26 cellular contexts compared by ENCODE assay signal in genomic region chr4:59759082-59759825, GRCh38.
"Had no signal": no experiment of that assay in that cellular context is flagged by ENCODE, and none has a peak within 500 bp of the region (broad histone marks: within the 10 kb centered on the region; RNA-seq: fewer than 3 reads in every experiment).

No MANE protein-coding gene starts in this region.

- H3K4me3 Mint-ChIP-seq: activated naive CD4-positive, alpha-beta T cell treated with anti-CD3 and anti-CD28 coated beads, Interleukin-2, amount 10 ng/mL, durations not matched to agents 7 days and 5 days; activated naive CD8-positive, alpha-beta T cell treated with anti-CD3 and anti-CD28 coated beads, Interleukin-2, amount 10 ng/mL, durations not matched to agents 7 days and 5 days; activated T-cell treated with anti-CD3 and anti-CD28 coated beads, Interleukin-2, amount 50 U/mL, for 24 hours; brain; effector memory CD8-positive, alpha-beta T cell; naive thymus-derived CD8-positive, alpha-beta T cell; neural crest cell; stimulated activated memory B cell treated with anti-CD40 and anti-IgM and Interleukin-4, amounts not matched to agents 10 μg/mL and 1 μg/mL and 100 μg/mL, for 72 hours; stimulated activated naive CD8-positive, alpha-beta T cell treated with anti-CD3 and anti-CD28 coated beads, Interleukin-15, amount 100 ng/mL, for 72 hours; T-helper 1 cell treated with Interleukin-12 subunit alpha and Interleukin-12 subunit beta and Interleukin-4 antibody, amounts not matched to agents 30 μg/mL and 1 μg/mL, for 36 hours had no signal

- H3K27ac Mint-ChIP-seq: activated naive CD4-positive, alpha-beta T cell treated with anti-CD3 and anti-CD28 coated beads, Interleukin-2, amount 10 ng/mL, durations not matched to agents 7 days and 5 days; activated naive CD8-positive, alpha-beta T cell treated with anti-CD3 and anti-CD28 coated beads, Interleukin-2, amount 10 ng/mL, durations not matched to agents 7 days and 5 days; activated T-cell treated with anti-CD3 and anti-CD28 coated beads, Interleukin-2, amount 50 U/mL, for 24 hours; brain; effector memory CD8-positive, alpha-beta T cell; naive thymus-derived CD8-positive, alpha-beta T cell; stimulated activated memory B cell treated with anti-CD40 and anti-IgM and Interleukin-4, amounts not matched to agents 10 μg/mL and 1 μg/mL and 100 μg/mL, for 72 hours; stimulated activated naive CD8-positive, alpha-beta T cell treated with anti-CD3 and anti-CD28 coated beads, Interleukin-15, amount 100 ng/mL, for 72 hours; T-helper 1 cell treated with Interleukin-12 subunit alpha and Interleukin-12 subunit beta and Interleukin-4 antibody, amounts not matched to agents 30 μg/mL and 1 μg/mL, for 36 hours had no signal

- H3K27me3 Mint-ChIP-seq: activated naive CD4-positive, alpha-beta T cell treated with anti-CD3 and anti-CD28 coated beads, Interleukin-2, amount 10 ng/mL, durations not matched to agents 7 days and 5 days; activated naive CD8-positive, alpha-beta T cell treated with anti-CD3 and anti-CD28 coated beads, Interleukin-2, amount 10 ng/mL, durations not matched to agents 7 days and 5 days; activated T-cell treated with anti-CD3 and anti-CD28 coated beads, Interleukin-2, amount 50 U/mL, for 24 hours; effector memory CD8-positive, alpha-beta T cell; naive thymus-derived CD8-positive, alpha-beta T cell; stimulated activated memory B cell treated with anti-CD40 and anti-IgM and Interleukin-4, amounts not matched to agents 10 μg/mL and 1 μg/mL and 100 μg/mL, for 72 hours; stimulated activated naive CD8-positive, alpha-beta T cell treated with anti-CD3 and anti-CD28 coated beads, Interleukin-15, amount 100 ng/mL, for 72 hours had no signal

- H3K9me3 Mint-ChIP-seq: activated naive CD8-positive, alpha-beta T cell treated with anti-CD3 and anti-CD28 coated beads, Interleukin-2, amount 10 ng/mL, durations not matched to agents 7 days and 5 days; neural crest cell had no signal

- H3K36me3 Mint-ChIP-seq: activated naive CD4-positive, alpha-beta T cell treated with anti-CD3 and anti-CD28 coated beads, Interleukin-2, amount 10 ng/mL, durations not matched to agents 7 days and 5 days; activated naive CD8-positive, alpha-beta T cell treated with anti-CD3 and anti-CD28 coated beads, Interleukin-2, amount 10 ng/mL, durations not matched to agents 7 days and 5 days; brain; naive thymus-derived CD8-positive, alpha-beta T cell; stimulated activated memory B cell treated with anti-CD40 and anti-IgM and Interleukin-4, amounts not matched to agents 10 μg/mL and 1 μg/mL and 100 μg/mL, for 72 hours had no signal

- DNase-seq: activated CD4-positive, alpha-beta T cell treated with anti-CD3 and anti-CD28 coated beads for 48 hours; activated CD4-positive, alpha-beta T cell treated with anti-CD3 and anti-CD28 coated beads, Interleukin-2, amount 50 U/mL, for 48 hours; activated CD8-positive, alpha-beta memory T cell treated with anti-CD3 and anti-CD28 coated beads, Interleukin-2, amount 50 U/mL, for 4 hours; activated gamma-delta T cell; activated naive CD4-positive, alpha-beta T cell treated with anti-CD3 and anti-CD28 coated beads, Interleukin-2, amount 10 ng/mL, durations not matched to agents 7 days and 5 days; activated naive CD8-positive, alpha-beta T cell treated with anti-CD3 and anti-CD28 coated beads, Interleukin-2, amount 10 ng/mL, durations not matched to agents 7 days and 5 days; activated T-cell treated with anti-CD3 and anti-CD28 coated beads, Interleukin-2, amount 50 U/mL, for 24 hours; cortex of kidney; effector memory CD8-positive, alpha-beta T cell; foreskin fibroblast; left cardiac atrium; left ventricle myocardium superior; mammary epithelial cell; naive thymus-derived CD8-positive, alpha-beta T cell; stimulated activated CD4-positive, alpha-beta T cell treated with anti-CD3 and anti-CD28 coated beads, Interleukin-4, amount 100 ng/mL, for 24 hours; stimulated activated naive CD8-positive, alpha-beta T cell treated with anti-CD3 and anti-CD28 coated beads, Interleukin-15, amount 100 ng/mL, for 72 hours; SW 1271; T-helper 9 cell; thyroid gland had no signal

- ATAC-seq: activated CD4-positive, CD25-positive, alpha-beta regulatory T cell treated with anti-CD3 and anti-CD28 coated beads, Interleukin-2, amount 50 U/mL, for 24 hours; effector memory CD8-positive, alpha-beta T cell; heart left ventricle; left cardiac atrium; left ventricle myocardium superior; naive thymus-derived CD8-positive, alpha-beta T cell; sciatic nerve; stimulated activated memory B cell treated with anti-CD40 and anti-IgM and Interleukin-4, amounts not matched to agents 10 μg/mL and 1 μg/mL and 100 μg/mL, for 72 hours; stimulated activated naive CD8-positive, alpha-beta T cell treated with anti-CD3 and anti-CD28 coated beads, Interleukin-15, amount 100 ng/mL, for 72 hours had no signal

- H3K4me1 Mint-ChIP-seq: activated naive CD4-positive, alpha-beta T cell treated with anti-CD3 and anti-CD28 coated beads, Interleukin-2, amount 10 ng/mL, durations not matched to agents 7 days and 5 days; activated naive CD8-positive, alpha-beta T cell treated with anti-CD3 and anti-CD28 coated beads, Interleukin-2, amount 10 ng/mL, durations not matched to agents 7 days and 5 days; brain; naive thymus-derived CD8-positive, alpha-beta T cell; neural crest cell; stimulated activated memory B cell treated with anti-CD40 and anti-IgM and Interleukin-4, amounts not matched to agents 10 μg/mL and 1 μg/mL and 100 μg/mL, for 72 hours; stimulated activated naive CD8-positive, alpha-beta T cell treated with anti-CD3 and anti-CD28 coated beads, Interleukin-15, amount 100 ng/mL, for 72 hours had no signal
